Comparison of ENCODE assay signal across 9 cellular contexts in the genomic region with DNA sequence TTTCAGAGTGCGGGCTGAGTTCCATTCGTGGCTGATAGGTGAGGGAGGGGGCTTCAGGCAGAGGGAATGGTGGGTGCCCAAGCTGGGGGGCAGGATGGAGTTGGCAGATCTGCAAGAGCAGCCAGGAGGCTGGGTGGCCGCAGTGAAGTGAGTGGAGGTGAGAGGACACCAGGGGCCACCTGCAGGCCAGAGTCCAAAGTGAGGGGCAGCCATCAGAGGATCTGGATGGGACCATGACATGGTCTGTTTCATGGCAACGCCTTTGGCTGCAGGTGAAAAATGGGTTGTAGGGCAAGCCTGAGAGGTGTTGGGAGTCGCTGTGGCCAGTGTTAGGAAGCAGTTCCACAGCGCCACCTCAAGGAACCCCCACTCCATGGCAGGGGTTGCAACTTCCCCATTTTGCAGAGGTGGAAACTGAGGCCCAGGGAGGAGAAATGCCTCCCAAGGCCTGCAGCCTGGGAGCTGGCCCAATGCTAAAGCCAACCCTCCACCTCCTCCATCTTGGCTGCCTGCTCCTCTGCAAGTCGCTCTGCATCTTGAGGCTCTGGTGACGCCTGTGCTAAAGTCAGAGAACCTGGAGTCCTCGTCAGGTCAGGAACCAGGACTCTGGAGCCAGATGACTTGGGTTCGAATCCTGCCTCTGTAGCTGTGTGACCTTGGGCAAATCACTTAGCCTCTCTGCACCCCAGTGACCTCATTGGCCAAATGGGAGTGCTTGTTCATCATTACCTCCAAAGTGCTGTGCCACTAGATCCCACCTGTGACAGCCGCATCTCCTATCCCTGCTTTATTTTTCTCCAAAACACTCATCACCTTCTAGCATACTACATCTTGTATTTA.
DNase-seq lines count a peak whose midpoint lies in the region; ATAC-seq and TF ChIP-seq lines count a peak whose summit lies in the region.
"Had no signal": no experiment of that assay in that cellular context is flagged by ENCODE, and none has a peak within 500 bp of the region (broad histone marks: within the 10 kb centered on the region; RNA-seq: fewer than 3 reads in every experiment).

No MANE protein-coding gene starts in this region.

- CTCF ChIA-PET in Calu3 (lab: Charles Lee): no interaction called here
- CTCF ChIA-PET in activated CD8-positive, alpha-beta T cell treated with anti-CD3 and anti-CD28 coated beads, Interleukin-2, amount 10 ng/mL, durations not matched to agents 7 days and 5 days (lab: Charles Lee): no interaction called here

- H3K9me3 Mint-ChIP-seq in Calu3 (ENCODE audit: low read depth, unreplicated experiment) (no peaks in the 10 kb centered on the region), HFFc6 (no peaks in the 10 kb centered on the region)
- no peaks in the 10 kb centered on the region for H3K9me3 Mint-ChIP-seq in activated CD8-positive, alpha-beta T cell treated with anti-CD3 and anti-CD28 coated beads, Interleukin-2, amount 10 ng/mL, durations not matched to agents 7 days and 5 days (ENCODE audit: insufficient read depth)
- H3K9me3 Mint-ChIP-seq: activated naive CD4-positive, alpha-beta T cell treated with anti-CD3 and anti-CD28 coated beads, Interleukin-2, amount 50 U/mL, for 24 hours had no signal

- TF ChIP-seq CTCF in Calu3 (IDR thresholded peaks at IDR 0.05; ENCODE audit: unreplicated experiment): peak; percentile 43
- TF ChIP-seq CTCF in HFFc6 (IDR thresholded peaks at IDR 0.05): peak; percentile 59
- peak; percentile 7 for TF ChIP-seq CTCF in kidney epithelial cell (IDR thresholded peaks at IDR 0.05; ENCODE audit: insufficient read depth, low read length, poor library complexity, severe bottlenecking)
- TF ChIP-seq CTCF in ovary (IDR thresholded peaks at IDR 0.05): no peak

- peaks cover 4% of the 10 kb centered on the region for H3K36me3 Mint-ChIP-seq in Calu3 (ENCODE audit: insufficient read depth, unreplicated experiment)
- no peaks in the 10 kb centered on the region for H3K36me3 Mint-ChIP-seq in HFFc6 (ENCODE audit: low read depth)
- peaks cover 2% of the 10 kb centered on the region for H3K36me3 Mint-ChIP-seq in activated CD8-positive, alpha-beta T cell treated with anti-CD3 and anti-CD28 coated beads, Interleukin-2, amount 10 ng/mL, durations not matched to agents 7 days and 5 days (ENCODE audit: low read depth)
- H3K36me3 Mint-ChIP-seq: activated naive CD4-positive, alpha-beta T cell treated with anti-CD3 and anti-CD28 coated beads, Interleukin-2, amount 50 U/mL, for 24 hours had no signal

- POLR2A ChIA-PET in activated CD8-positive, alpha-beta T cell treated with anti-CD3 and anti-CD28 coated beads, Interleukin-2, amount 10 ng/mL, durations not matched to agents 7 days and 5 days (lab: Charles Lee): no interaction called here

- no peak overlapping the region for H3K4me3 ChIP-seq in kidney epithelial cell (ENCODE audit: low read depth, low read length)
- no peak overlapping the region for H3K4me3 ChIP-seq in ovary

- no peaks in the 10 kb centered on the region for H3K9me3 ChIP-seq in ovary

- no peak overlapping the region for H3K27ac ChIP-seq in ovary

- H3K4me1 ChIP-seq in ovary (ENCODE audit: insufficient read depth): peaks cover 8% of the 10 kb centered on the region

- H3K27me3 Mint-ChIP-seq in Calu3 (ENCODE audit: unreplicated experiment): no peaks in the 10 kb centered on the region
- H3K27me3 Mint-ChIP-seq in HFFc6 (ENCODE audit: insufficient read depth): no peaks in the 10 kb centered on the region
- H3K27me3 Mint-ChIP-seq in activated CD8-positive, alpha-beta T cell treated with anti-CD3 and anti-CD28 coated beads, Interleukin-2, amount 10 ng/mL, durations not matched to agents 7 days and 5 days (ENCODE audit: low read depth): no peaks in the 10 kb centered on the region
- H3K27me3 Mint-ChIP-seq: activated naive CD4-positive, alpha-beta T cell treated with anti-CD3 and anti-CD28 coated beads, Interleukin-2, amount 50 U/mL, for 24 hours had no signal

- H3K27ac Mint-ChIP-seq in Calu3 (ENCODE audit: unreplicated experiment) (no peak overlapping the region), HFFc6 (no peak overlapping the region)
- peak overlapping the region; percentile 22 for H3K27ac Mint-ChIP-seq in activated CD8-positive, alpha-beta T cell treated with anti-CD3 and anti-CD28 coated beads, Interleukin-2, amount 10 ng/mL, durations not matched to agents 7 days and 5 days
- H3K27ac Mint-ChIP-seq: activated naive CD4-positive, alpha-beta T cell treated with anti-CD3 and anti-CD28 coated beads, Interleukin-2, amount 50 U/mL, for 24 hours had no signal

- 86 to 87% (median 87%) methylated on average over 11 of the region's 11 CpGs for WGBS in ovary, 3 donors

- intact Hi-C loops in Calu3 (cut with micrococcal nuclease; ENCODE audit: unreplicated experiment): no loop called here
- intact Hi-C loops in ovary (cut with DNase I): no loop called here

- H3K4me1 Mint-ChIP-seq in Calu3 (ENCODE audit: low read depth, unreplicated experiment): peaks cover 44% of the 10 kb centered on the region
- peaks cover 36% of the 10 kb centered on the region for H3K4me1 Mint-ChIP-seq in HFFc6 (ENCODE audit: low read depth)
- H3K4me1 Mint-ChIP-seq in activated CD8-positive, alpha-beta T cell treated with anti-CD3 and anti-CD28 coated beads, Interleukin-2, amount 10 ng/mL, durations not matched to agents 7 days and 5 days (ENCODE audit: low read depth): peaks cover 78% of the 10 kb centered on the region

- TF ChIP-seq POLR2A in ovary (IDR thresholded peaks at IDR 0.05): no peak

- BruUV-seq in Calu3 (replicated peaks; lab: Mats Ljungman, UMichigan): no TSS peak

- H3K4me3 Mint-ChIP-seq in Calu3 (ENCODE audit: low read depth, unreplicated experiment) (no peak overlapping the region), HFFc6 (no peak overlapping the region)
- no peak overlapping the region for H3K4me3 Mint-ChIP-seq in activated CD8-positive, alpha-beta T cell treated with anti-CD3 and anti-CD28 coated beads, Interleukin-2, amount 10 ng/mL, durations not matched to agents 7 days and 5 days
- H3K4me3 Mint-ChIP-seq: activated naive CD4-positive, alpha-beta T cell treated with anti-CD3 and anti-CD28 coated beads, Interleukin-2, amount 50 U/mL, for 24 hours had no signal

- no peak for TF ChIP-seq EP300 in ovary (IDR thresholded peaks at IDR 0.05)

- DNase-seq in Calu3 (no peak), HFFc6 (no peak), kidney epithelial cell (ENCODE audit: low read depth) (no peak), COLO668 (lab: John Stamatoyannopoulos, UW; ENCODE audit: unreplicated experiment) (no peak), ovary (no peak)
- no peak for DNase-seq in activated CD8-positive, alpha-beta T cell treated with anti-CD3 and anti-CD28 coated beads, Interleukin-2, amount 10 ng/mL, durations not matched to agents 7 days and 5 days
- DNase-seq: NCI-H748 treated with DMSO at 0.1 percent for 48 hours had no signal

- H3K36me3 ChIP-seq in kidney epithelial cell (ENCODE audit: control insufficient read depth, insufficient read depth, low read length): no peaks in the 10 kb centered on the region
- no peaks in the 10 kb centered on the region for H3K36me3 ChIP-seq in ovary

- H3K27me3 ChIP-seq in kidney epithelial cell (ENCODE audit: control insufficient read depth, insufficient read depth, low read length) (no peaks in the 10 kb centered on the region), ovary (no peaks in the 10 kb centered on the region)

- ATAC-seq in activated CD8-positive, alpha-beta T cell treated with anti-CD3 and anti-CD28 coated beads, Interleukin-2, amount 10 ng/mL, durations not matched to agents 7 days and 5 days: no peak
- no peak for ATAC-seq in HG03175 (IDR thresholded peaks at IDR 0.05; ENCODE audit: unreplicated experiment)

Comparison
In these comparisons a context has a peak if more than half of its experiments do, and no peak if none do; other contexts are left out.
1. CTCF ChIP-seq: peak in Calu3 (single experiment), HFFc6 (single experiment) and kidney epithelial cell (single experiment); none in ovary (0 of 3).